In the genomic region with DNA sequence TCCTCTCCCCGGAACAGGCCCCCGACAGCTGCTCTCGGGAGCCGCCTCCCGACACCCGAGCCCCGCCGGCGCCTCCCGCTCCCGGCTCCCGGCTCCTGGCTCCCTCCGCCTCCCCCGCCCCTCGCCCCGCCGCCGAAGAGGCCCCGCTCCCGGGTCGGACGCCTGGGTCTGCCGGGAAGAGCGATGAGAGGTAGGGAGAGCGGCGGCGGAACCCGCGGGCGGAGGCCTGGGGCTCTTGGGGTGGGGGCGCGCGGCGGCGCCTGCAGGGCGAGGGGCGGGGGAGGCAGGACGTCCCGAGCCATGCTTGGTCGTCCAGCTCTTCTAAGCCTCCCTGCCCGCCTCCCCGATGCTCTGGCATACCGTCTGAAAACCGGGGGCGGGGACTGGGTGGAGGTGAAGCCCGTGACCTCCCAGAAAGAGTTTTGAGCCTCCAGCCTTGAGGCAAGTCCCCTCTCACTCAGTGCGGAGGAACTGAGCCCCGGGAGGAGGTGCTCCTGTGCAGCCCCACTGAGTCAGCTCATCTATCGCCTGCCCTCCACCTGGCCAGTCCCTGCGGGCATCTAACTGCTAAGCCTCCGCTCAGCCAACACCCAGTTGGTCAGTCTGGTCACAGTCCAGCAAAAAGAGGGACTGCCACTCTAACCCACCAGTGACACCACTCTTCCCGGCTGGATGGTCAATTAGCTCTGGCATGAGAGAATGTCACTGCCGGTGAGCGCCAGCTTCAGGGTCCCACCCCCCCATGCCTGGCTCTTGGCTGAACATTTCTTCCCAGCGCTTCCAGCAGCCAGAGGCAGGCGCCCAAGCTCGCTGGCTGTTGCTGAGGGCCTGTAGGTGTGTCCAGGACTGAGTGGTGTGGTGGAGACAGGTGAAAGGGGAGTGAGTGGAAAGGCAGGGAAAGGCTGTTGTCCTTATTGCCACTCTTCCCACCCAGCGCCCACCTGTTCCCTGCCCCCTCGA, we compare ENCODE assay signal across 8 cellular contexts. TPM values are rescaled to one million over a fixed set of nuclear protein-coding genes. Genes with fewer than 3 reads are reported as not detected.
DNase-seq lines count a peak whose midpoint lies in the region; ATAC-seq and TF ChIP-seq lines count a peak whose summit lies in the region.

No MANE protein-coding gene starts in this region.

- H3K27me3 ChIP-seq in esophagus (ENCODE audit: control insufficient read depth in 1 of 2, insufficient read depth in 2 of 2, low read length in 2 of 2) (no peaks in the 10 kb centered on the region), muscle layer of duodenum (ENCODE audit: low read depth, low read length) (no peaks in the 10 kb centered on the region), thoracic aorta (replicated peaks; ENCODE audit: insufficient read depth) (no peaks in the 10 kb centered on the region)

- H3K4me3 ChIP-seq in esophagus (ENCODE audit: low read depth in 1 of 2, low read length in 2 of 2) (peak overlapping the region; percentile 64 to 86), muscle layer of duodenum (ENCODE audit: low read depth in 1 of 2, low read length in 2 of 2) (peak overlapping the region; percentile 63 to 77), thoracic aorta (peak overlapping the region; percentile 92)

- CTCF ChIA-PET in activated CD8-positive, alpha-beta T cell treated with anti-CD3 and anti-CD28 coated beads, Interleukin-2, amount 10 ng/mL, durations not matched to agents 7 days and 5 days (lab: Charles Lee), result interaction anchor here (0.8 to 3.1 kb wide), 7 partner anchors 29 to 431 kb away, joined by 3 to 21 read pairs (median 6); a partner anchor contains a TSS

- ATAC-seq in activated CD8-positive, alpha-beta T cell treated with anti-CD3 and anti-CD28 coated beads, Interleukin-2, amount 10 ng/mL, durations not matched to agents 7 days and 5 days, result peak; percentile 62
- ATAC-seq in thoracic aorta (ENCODE audit: insufficient number of reproducible peaks, low FRiP score, low read depth) (peak; percentile 54), HG02852 (IDR thresholded peaks at IDR 0.05; ENCODE audit: unreplicated experiment) (no peak)

- H3K9me3 Mint-ChIP-seq in activated CD8-positive, alpha-beta T cell treated with anti-CD3 and anti-CD28 coated beads, Interleukin-2, amount 10 ng/mL, durations not matched to agents 7 days and 5 days (ENCODE audit: insufficient read depth), result no peaks in the 10 kb centered on the region

- H3K4me1 Mint-ChIP-seq in activated CD8-positive, alpha-beta T cell treated with anti-CD3 and anti-CD28 coated beads, Interleukin-2, amount 10 ng/mL, durations not matched to agents 7 days and 5 days (ENCODE audit: low read depth), result peaks cover 31% of the 10 kb centered on the region

- H3K9me3 ChIP-seq in esophagus (ENCODE audit: control insufficient read depth in 2 of 2, insufficient read depth in 1 of 2, low read depth in 1 of 2, low read length in 1 of 2) (no peaks in the 10 kb centered on the region), muscle layer of duodenum (ENCODE audit: control insufficient read depth in 1 of 2, low read length in 2 of 2) (no peaks in the 10 kb centered on the region), thoracic aorta (no peaks in the 10 kb centered on the region)

- no peaks in the 10 kb centered on the region for H3K36me3 Mint-ChIP-seq in activated CD8-positive, alpha-beta T cell treated with anti-CD3 and anti-CD28 coated beads, Interleukin-2, amount 10 ng/mL, durations not matched to agents 7 days and 5 days (ENCODE audit: low read depth)

- peaks cover 2 to 15% of the 10 kb centered on the region in 2 donors for H3K4me1 ChIP-seq in esophagus (ENCODE audit: control insufficient read depth in 2 of 2, insufficient read depth in 2 of 2, low read length in 1 of 2)
- H3K4me1 ChIP-seq in muscle layer of duodenum (ENCODE audit: control insufficient read depth in 1 of 2, insufficient read depth in 2 of 2, low read length in 2 of 2), result peaks cover 18 to 40% of the 10 kb centered on the region in 2 donors
- H3K4me1 ChIP-seq in thoracic aorta (ENCODE audit: control insufficient read depth in 1 of 2, low read depth in 2 of 2), result peaks cover 19 to 43% of the 10 kb centered on the region in 2 donors

- H3K36me3 ChIP-seq in esophagus (ENCODE audit: control insufficient read depth in 2 of 2, insufficient read depth in 2 of 2, low read length in 1 of 2), result peaks cover 0 to 13% of the 10 kb centered on the region in 2 donors
- peaks cover 0 to 9% of the 10 kb centered on the region in 2 donors for H3K36me3 ChIP-seq in muscle layer of duodenum (ENCODE audit: control insufficient read depth in 1 of 2, insufficient read depth in 2 of 2, low read length in 2 of 2)
- H3K36me3 ChIP-seq in thoracic aorta, result peaks cover 1% of the 10 kb centered on the region

- H3K27me3 Mint-ChIP-seq in activated CD8-positive, alpha-beta T cell treated with anti-CD3 and anti-CD28 coated beads, Interleukin-2, amount 10 ng/mL, durations not matched to agents 7 days and 5 days (ENCODE audit: low read depth), result peaks cover 10% of the 10 kb centered on the region

- H3K4me3 Mint-ChIP-seq in activated CD8-positive, alpha-beta T cell treated with anti-CD3 and anti-CD28 coated beads, Interleukin-2, amount 10 ng/mL, durations not matched to agents 7 days and 5 days, result peak overlapping the region; percentile 73

- POLR2A ChIA-PET in activated CD8-positive, alpha-beta T cell treated with anti-CD3 and anti-CD28 coated beads, Interleukin-2, amount 10 ng/mL, durations not matched to agents 7 days and 5 days (lab: Charles Lee), result interaction anchor here (0.6 to 0.7 kb wide), 2 partner anchors 44 to 71 kb away, joined by 3 read pairs; no protein-coding TSS in a partner anchor

- 4 to 7% methylated on average over 45 to 59 of the region's 59 CpGs for WGBS in esophagus, 2 donors

- peak overlapping the region; percentile 21 for H3K27ac Mint-ChIP-seq in activated CD8-positive, alpha-beta T cell treated with anti-CD3 and anti-CD28 coated beads, Interleukin-2, amount 10 ng/mL, durations not matched to agents 7 days and 5 days

- H3K27ac ChIP-seq in esophagus (ENCODE audit: low read depth in 2 of 2, low read length in 1 of 2) (peak overlapping the region; percentile 96 to 99), muscle layer of duodenum (ENCODE audit: low read length) (peak overlapping the region; percentile 66), thoracic aorta (peak overlapping the region; percentile 78 to 89)

- DNase-seq in ELF-1 (ENCODE audit: low read depth, low spot score) (peak; percentile 68), M059J (ENCODE audit: low read depth) (peak; percentile 89), thoracic aorta (ENCODE audit: low spot score) (no peak), H4 (ENCODE audit: low spot score) (no peak)
- peak; percentile 46 for DNase-seq in activated CD8-positive, alpha-beta T cell treated with anti-CD3 and anti-CD28 coated beads, Interleukin-2, amount 10 ng/mL, durations not matched to agents 7 days and 5 days

- TF ChIP-seq CTCF in thoracic aorta (IDR thresholded peaks at IDR 0.05), result no peak

RNA-seq across cellular contexts. Expression of a gene that starts 0.5 kb away (rescaled TPM):
- total RNA-seq in M059J (2014; rRNA removed; shearing (Covaris generic)), result 33.9 and 73.5 TPM in 2 replicates
- total RNA-seq in activated CD8-positive, alpha-beta T cell treated with anti-CD3 and anti-CD28 coated beads, Interleukin-2, amount 10 ng/mL, durations not matched to agents 7 days and 5 days, result 1 to 10 TPM; 6.3 to 7.4 TPM
- polyA plus RNA-seq in esophagus, result 100 to 1,000 TPM; 102 to 136 TPM
- total RNA-seq in thoracic aorta, result 10 to 100 TPM; 22.1 to 23.8 TPM
- total RNA-seq in H4 (2014; rRNA removed; shearing (Covaris generic)), result 16.0 and 30.1 TPM in 2 replicates

RNA-seq across cellular contexts. Expression of a gene that starts 23.2 kb away (rescaled TPM):
- total RNA-seq in M059J (2014; rRNA removed; shearing (Covaris generic)), result 11.4 and 17.7 TPM in 2 replicates
- total RNA-seq in activated CD8-positive, alpha-beta T cell treated with anti-CD3 and anti-CD28 coated beads, Interleukin-2, amount 10 ng/mL, durations not matched to agents 7 days and 5 days, result 10 to 100 TPM; 30.0 to 30.1 TPM
- polyA plus RNA-seq in esophagus, result 10 to 100 TPM; 20.6 to 32.0 TPM
- total RNA-seq in thoracic aorta, result 10 to 100 TPM; 14.9 to 42.2 TPM
- total RNA-seq in H4 (2014; rRNA removed; shearing (Covaris generic)), result 8.4 and 8.5 TPM in 2 replicates

RNA-seq across cellular contexts. Expression of a gene that starts 29.2 kb away (rescaled TPM):
- 7.4 and 10.1 TPM in 2 replicates for total RNA-seq in M059J (2014; rRNA removed; shearing (Covaris generic))
- total RNA-seq in activated CD8-positive, alpha-beta T cell treated with anti-CD3 and anti-CD28 coated beads, Interleukin-2, amount 10 ng/mL, durations not matched to agents 7 days and 5 days, result 10 to 100 TPM; 38.4 to 38.8 TPM
- polyA plus RNA-seq in esophagus, result 10 to 100 TPM; 30.0 to 81.5 TPM
- total RNA-seq in thoracic aorta, result 10 to 100 TPM; 20.2 to 26.0 TPM
- 10.5 and 17.6 TPM in 2 replicates for total RNA-seq in H4 (2014; rRNA removed; shearing (Covaris generic))

RNA-seq across cellular contexts. Expression of a gene that starts 47.2 kb away (rescaled TPM):
- total RNA-seq in M059J (2014; rRNA removed; shearing (Covaris generic)), result not detected in 2 replicates
- not detected for total RNA-seq in activated CD8-positive, alpha-beta T cell treated with anti-CD3 and anti-CD28 coated beads, Interleukin-2, amount 10 ng/mL, durations not matched to agents 7 days and 5 days
- 100 to 1,000 TPM; 130 to 421 TPM for polyA plus RNA-seq in esophagus
- total RNA-seq in thoracic aorta, result not detected
- total RNA-seq in H4 (2014; rRNA removed; shearing (Covaris generic)), result not detected in 2 replicates

RNA-seq across cellular contexts. Expression of a gene that starts 56.0 kb away (rescaled TPM):
- total RNA-seq in M059J (2014; rRNA removed; shearing (Covaris generic)), result not detected in 2 replicates
- not detected for total RNA-seq in activated CD8-positive, alpha-beta T cell treated with anti-CD3 and anti-CD28 coated beads, Interleukin-2, amount 10 ng/mL, durations not matched to agents 7 days and 5 days
- 10 to 100 TPM in 1 of 2 donors, 1 to 10 TPM in 1; 5.2 to 17.8 TPM for polyA plus RNA-seq in esophagus
- total RNA-seq in thoracic aorta, result 10 to 100 TPM in 1 of 2 donors, not detected in 1; 13.8 TPM
- total RNA-seq in H4 (2014; rRNA removed; shearing (Covaris generic)), result not detected in 2 replicates

Comparison
In these comparisons a context has a peak if more than half of its experiments do, and no peak if none do; other contexts are left out.
1. DNase-seq: peak in ELF-1 (single experiment), M059J (single experiment) and activated CD8-positive, alpha-beta T cell treated with anti-CD3 and anti-CD28 coated beads, Interleukin-2, amount 10 ng/mL, durations not matched to agents 7 days and 5 days (single experiment); none in thoracic aorta (single experiment) and H4 (single experiment).
2. Peak in every context shown above with its lines, with median percentiles within 50 percentile points of each other: H3K27ac ChIP-seq and H3K4me3 ChIP-seq.